Comparison of ENCODE assay signal across 33 cellular contexts in genomic region chr15:76982756-76983155, GRCh38. TPM values are rescaled to one million over a fixed set of nuclear protein-coding genes. Genes with fewer than 3 reads are reported as not detected.
"Had no signal": no experiment of that assay in that cellular context is flagged by ENCODE, and none has a peak within 500 bp of the region (broad histone marks: within the 10 kb centered on the region; RNA-seq: fewer than 3 reads in every experiment).

No MANE protein-coding gene starts in this region.

- H3K9me3 ChIP-seq: esophagus squamous epithelium, left lung, lower lobe of right lung, mucosa of descending colon, psoas muscle, suprapubic skin, tibial nerve had no signal

- H3K27ac ChIP-seq: epithelial cell of prostate, parathyroid adenoma, psoas muscle, suprapubic skin, VCaP had no signal

- H2AFZ ChIP-seq: parathyroid adenoma had no signal

- H3K27me3 ChIP-seq: left lung, suprapubic skin, tibial nerve had no signal

- H3K4me3 ChIP-seq: esophagus squamous epithelium, left lung, lower lobe of right lung, mucosa of descending colon, psoas muscle, smooth muscle cell, suprapubic skin, tibial nerve had no signal

- ATAC-seq: mucosa of descending colon, psoas muscle had no signal

- H3K36me3 Mint-ChIP-seq: activated CD4-positive, alpha-beta memory T cell treated with anti-CD3 and anti-CD28 coated beads for 36 hours; activated naive CD8-positive, alpha-beta T cell had no signal

- H3K4me3 Mint-ChIP-seq: activated CD4-positive, alpha-beta memory T cell treated with anti-CD3 and anti-CD28 coated beads for 36 hours; activated naive CD8-positive, alpha-beta T cell; central memory CD8-positive, alpha-beta T cell; nephron progenitor cell had no signal

- H3K4me2 ChIP-seq: smooth muscle cell had no signal

- H3K27ac Mint-ChIP-seq: activated CD4-positive, alpha-beta memory T cell treated with anti-CD3 and anti-CD28 coated beads for 36 hours; activated naive CD8-positive, alpha-beta T cell; nephron progenitor cell had no signal

- H3K9me3 Mint-ChIP-seq: activated CD4-positive, alpha-beta memory T cell treated with anti-CD3 and anti-CD28 coated beads for 36 hours; central memory CD8-positive, alpha-beta T cell had no signal

- H3K4me1 ChIP-seq: parathyroid adenoma, psoas muscle, suprapubic skin had no signal

- H3K79me2 ChIP-seq: parathyroid adenoma had no signal

- DNase-seq: activated CD4-positive, alpha-beta memory T cell treated with anti-CD3 and anti-CD28 coated beads for 36 hours; activated CD4-positive, alpha-beta T cell treated with anti-CD3 and anti-CD28 coated beads for 48 hours; activated effector memory CD4-positive, alpha-beta T cell treated with Interleukin-2 at 50 U/mL for 16 hours; activated naive CD4-positive, alpha-beta T cell treated with Interleukin-2 at 50 U/mL for 16 hours; activated T-cell treated with anti-CD3 and anti-CD28 coated beads for 4 hours; anterior cingulate cortex; dermis blood vessel endothelial cell; effector CD4-positive, alpha-beta T cell; esophagus squamous epithelium; foreskin melanocyte; glutamatergic neuron; left lung; lower lobe of right lung; mesenchymal stem cell; mucosa of descending colon; nephron progenitor cell; occipital lobe; psoas muscle; stimulated activated CD4-positive, alpha-beta T cell treated with anti-CD3 and anti-CD28 coated beads, Interleukin-1b, Interleukin-23, amount 100 ng/mL, for 48 hours; stimulated activated CD4-positive, alpha-beta T cell treated with anti-CD3 and anti-CD28 coated beads, Interleukin-4, amount 100 ng/mL, for 4 hours; stimulated activated naive CD4-positive, alpha-beta T cell; T-helper 1 cell; T-helper 9 cell had no signal

- H3K27me3 Mint-ChIP-seq: activated CD4-positive, alpha-beta memory T cell treated with anti-CD3 and anti-CD28 coated beads for 36 hours; activated naive CD8-positive, alpha-beta T cell; central memory CD8-positive, alpha-beta T cell had no signal

- H3K36me3 ChIP-seq: esophagus squamous epithelium, left lung, lower lobe of right lung, suprapubic skin, tibial nerve had no signal

- H3K9ac ChIP-seq: parathyroid adenoma had no signal

RNA-seq across cellular contexts. Expression of gene PSTPIP1, which starts 12.2 kb away (rescaled TPM):
- total RNA-seq: bronchial epithelial cell, myocyte, smooth muscle cell had no signal
